In genomic region chr1:206575894-206576737, GRCh38 we compare ENCODE assay signal across 10 cellular contexts. TPM values are rescaled to one million over a fixed set of nuclear protein-coding genes. Genes with fewer than 3 reads are reported as not detected.
A peak's percentile ranks its signal among the peaks of the same experiment; 100 is the strongest.
DNase-seq lines count a peak whose midpoint lies in the region; ATAC-seq and TF ChIP-seq lines count a peak whose summit lies in the region.
"Had no signal": no experiment of that assay in that cellular context is flagged by ENCODE, and none has a peak within 500 bp of the region (broad histone marks: within the 10 kb centered on the region; RNA-seq: fewer than 3 reads in every experiment).

No MANE protein-coding gene starts in this region.

- no peak for ATAC-seq in activated naive CD8-positive, alpha-beta T cell treated with anti-CD3 and anti-CD28 coated beads, Interleukin-2, amount 50 U/mL, for 24 hours
- ATAC-seq in natural killer cell (no peak), HG02763 (IDR thresholded peaks at IDR 0.05; ENCODE audit: unreplicated experiment) (no peak)

- DNase-seq in COLO668 (lab: John Stamatoyannopoulos, UW; ENCODE audit: unreplicated experiment): peak; percentile 33
- peak; percentile 59 for DNase-seq in NCI-H1105 (lab: John Stamatoyannopoulos, UW)
- peak; percentile 18 for DNase-seq in activated naive CD8-positive, alpha-beta T cell treated with anti-CD3 and anti-CD28 coated beads, Interleukin-2, amount 50 U/mL, for 24 hours
- no peak for DNase-seq in natural killer cell
- no peak for DNase-seq in stimulated activated CD4-positive, alpha-beta T cell treated with anti-CD3 and anti-CD28 coated beads, Interleukin-2, amount 100 ng/mL, for 24 hours
- DNase-seq in GM03348 (ENCODE audit: low spot score): no peak
- no peak for DNase-seq in mucosa of gallbladder (ENCODE audit: low spot score)
- DNase-seq: mammary epithelial cell; stimulated activated CD4-positive, alpha-beta T cell treated with anti-CD3 and anti-CD28 coated beads, Interleukin-4, amount 100 ng/mL, for 24 hours had no signal

- intact Hi-C loops in natural killer cell (cut with micrococcal nuclease): loop anchor here (1.0 kb wide), 1 partner anchor 10 kb away; no protein-coding TSS in a partner anchor

- peaks cover 100% of the 10 kb centered on the region for H3K4me1 Mint-ChIP-seq in activated naive CD8-positive, alpha-beta T cell treated with anti-CD3 and anti-CD28 coated beads, Interleukin-2, amount 50 U/mL, for 24 hours
- H3K4me1 Mint-ChIP-seq in natural killer cell: peaks cover 98 to 100% of the 10 kb centered on the region in 2 donors

- peak overlapping the region; percentile 62 for H3K4me3 Mint-ChIP-seq in activated naive CD8-positive, alpha-beta T cell treated with anti-CD3 and anti-CD28 coated beads, Interleukin-2, amount 50 U/mL, for 24 hours
- peak overlapping the region; percentile 94 for H3K4me3 Mint-ChIP-seq in natural killer cell

- no peaks in the 10 kb centered on the region for H3K9me3 Mint-ChIP-seq in activated naive CD8-positive, alpha-beta T cell treated with anti-CD3 and anti-CD28 coated beads, Interleukin-2, amount 50 U/mL, for 24 hours
- H3K9me3 Mint-ChIP-seq in natural killer cell: no peaks in the 10 kb centered on the region

- H3K27me3 Mint-ChIP-seq in activated naive CD8-positive, alpha-beta T cell treated with anti-CD3 and anti-CD28 coated beads, Interleukin-2, amount 50 U/mL, for 24 hours: no peaks in the 10 kb centered on the region
- no peaks in the 10 kb centered on the region for H3K27me3 Mint-ChIP-seq in natural killer cell (ENCODE audit: low read depth in 2 of 2)

- peak overlapping the region; percentile 100 for H3K27ac Mint-ChIP-seq in activated naive CD8-positive, alpha-beta T cell treated with anti-CD3 and anti-CD28 coated beads, Interleukin-2, amount 50 U/mL, for 24 hours
- peak overlapping the region; percentile 90 to 100 for H3K27ac Mint-ChIP-seq in natural killer cell

- peaks cover 74% of the 10 kb centered on the region for H3K36me3 Mint-ChIP-seq in activated naive CD8-positive, alpha-beta T cell treated with anti-CD3 and anti-CD28 coated beads, Interleukin-2, amount 50 U/mL, for 24 hours (ENCODE audit: low read depth)
- H3K36me3 Mint-ChIP-seq in natural killer cell: no peaks in the 10 kb centered on the region

- TF ChIP-seq CTCF in natural killer cell (IDR thresholded peaks at IDR 0.05): no peak

RNA-seq across cellular contexts. Expression of gene EIF2D, which starts 36.1 kb away (rescaled TPM):
- total RNA-seq in natural killer cell (10 to 100 TPM; 31.8 to 34.6 (median 32.7) TPM), mucosa of gallbladder (41.2 TPM)

RNA-seq across cellular contexts. Expression of gene DYRK3, which starts 59.2 kb away (rescaled TPM):
- total RNA-seq in natural killer cell: under 1 TPM; 0.16 to 0.66 (median 0.43) TPM
- 17.6 TPM for total RNA-seq in mucosa of gallbladder

Comparison
In these comparisons a context has a peak if more than half of its experiments do, and no peak if none do; other contexts are left out.
1. DNase-seq: peak in COLO668 (single experiment), NCI-H1105 (single experiment) and activated naive CD8-positive, alpha-beta T cell treated with anti-CD3 and anti-CD28 coated beads, Interleukin-2, amount 50 U/mL, for 24 hours (single experiment); none in natural killer cell (single experiment), stimulated activated CD4-positive, alpha-beta T cell treated with anti-CD3 and anti-CD28 coated beads, Interleukin-2, amount 100 ng/mL, for 24 hours (0 of 2), GM03348 (single experiment) and mucosa of gallbladder (single experiment).
2. RNA of gene DYRK3, which starts 59.2 kb away (total RNA-seq): 17.6 TPM in mucosa of gallbladder (single experiment); 0.16 to 0.66 TPM in natural killer cell; every median in the first group is over 10 times any median in the second.